In genomic region chr2:37671816-37672103, GRCh38 we compare ENCODE assay signal across 8 cellular contexts. TPM values are rescaled to one million over a fixed set of nuclear protein-coding genes. Genes with fewer than 3 reads are reported as not detected.
DNase-seq lines count a peak whose midpoint lies in the region; ATAC-seq and TF ChIP-seq lines count a peak whose summit lies in the region.

No MANE protein-coding gene starts in this region.

- WGBS in mammary epithelial cell (ENCODE audit: low coverage, missing lambda C conversion rate): 0% methylated on average over 9 of the region's 29 CpGs

- H3K4me1 ChIP-seq in mammary epithelial cell (ENCODE audit: insufficient read depth, low read length): peaks cover 45% of the 10 kb centered on the region
- H3K4me1 ChIP-seq in mucosa of descending colon (ENCODE audit: low read depth): peaks cover 3% of the 10 kb centered on the region

- H2AFZ ChIP-seq in mammary epithelial cell (ENCODE audit: low read depth, low read length): peak overlapping the region; percentile 97

- peak; percentile 21 for DNase-seq in stimulated activated CD4-positive, alpha-beta T cell treated with anti-CD3 and anti-CD28 coated beads, Interleukin-4, amount 100 ng/mL, for 24 hours
- no peak for DNase-seq in stimulated activated CD4-positive, alpha-beta T cell treated with anti-CD3 and anti-CD28 coated beads, Interleukin-12 subunit alpha, Interleukin-12 subunit beta, amount 100 ng/mL, for 4 hours
- DNase-seq in LHCN-M2 (ENCODE audit: low read depth) (peak; percentile 65), mammary epithelial cell (no peak), mucosa of descending colon (no peak), RKO (ENCODE audit: low spot score) (no peak), HK-2 (ENCODE audit: unreplicated experiment) (no peak)

- no peak for TF ChIP-seq CTCF in mammary epithelial cell (conservative IDR thresholded peaks at IDR 0.05 in 1 of 2, IDR thresholded peaks at IDR 0.05 in 1 of 2; ENCODE audit: extremely low read depth in 1 of 2, insufficient read depth in 1 of 2, low read depth in 1 of 2, low read length in 2 of 2)
- TF ChIP-seq CTCF in mucosa of descending colon (IDR thresholded peaks at IDR 0.05): no peak

- H3K79me2 ChIP-seq in mammary epithelial cell (ENCODE audit: insufficient read depth, low read length): peaks cover 48% of the 10 kb centered on the region

- H3K9me3 ChIP-seq in mammary epithelial cell (replicated peaks; ENCODE audit: insufficient read depth, low read length) (no peaks in the 10 kb centered on the region), mucosa of descending colon (no peaks in the 10 kb centered on the region)

- intact Hi-C loops in mammary epithelial cell (cut with micrococcal nuclease) (loop anchor here (1.0 to 2.0 kb wide), 5 partner anchors 40 to 206 kb away; no protein-coding TSS in a partner anchor), mucosa of descending colon (cut with DNase I, micrococcal nuclease) (loop anchor here in 1 of 2 donors (10.0 kb wide), 1 partner anchor 113 kb away; no protein-coding TSS in a partner anchor)

- peak overlapping the region; percentile 96 for H3K4me2 ChIP-seq in mammary epithelial cell (ENCODE audit: insufficient read depth, low read depth, low read length)

- BruUV-seq in mammary epithelial cell (replicated peaks; lab: Mats Ljungman, UMichigan): no TSS peak

- CTCF ChIA-PET in mammary epithelial cell (lab: Charles Lee; ENCODE audit: low non-redundant PET): interaction anchor here (0.5 kb wide), 1 partner anchor 256 kb away, joined by 6 read pairs; no protein-coding TSS in a partner anchor

- H3K4me3 ChIP-seq in mammary epithelial cell (replicated peaks in 1 of 3; ENCODE audit: insufficient read depth in 1 of 3, low read depth in 2 of 3, low read length in 3 of 3): peak overlapping the region; percentile 88 to 96 (median 93)
- peak overlapping the region; percentile 72 for H3K4me3 ChIP-seq in mucosa of descending colon

- in situ Hi-C loops in mammary epithelial cell (cut with MboI; ENCODE audit: low sequenced_read_pairs in 2 of 2): no loop called here

- H3K27me3 ChIP-seq in mammary epithelial cell (ENCODE audit: insufficient read depth, low read length): no peaks in the 10 kb centered on the region

- peak overlapping the region; percentile 65 for H3K27ac ChIP-seq in mammary epithelial cell (ENCODE audit: insufficient read depth, low read depth, low read length)

- H3K36me3 ChIP-seq in mammary epithelial cell (ENCODE audit: insufficient read depth, low read length): peaks cover 17% of the 10 kb centered on the region
- H3K36me3 ChIP-seq in mucosa of descending colon (ENCODE audit: low read depth): no peaks in the 10 kb centered on the region

- dilution Hi-C loops in mammary epithelial cell (cut with HindIII; ENCODE audit: low sequenced_read_pairs): no loop called here

- H3K9ac ChIP-seq in mammary epithelial cell (ENCODE audit: insufficient read depth, low read length): peak overlapping the region; percentile 70

- no peak for ATAC-seq in mucosa of descending colon
- ATAC-seq in HG03280 (IDR thresholded peaks at IDR 0.05; ENCODE audit: unreplicated experiment): no peak

- H4K20me1 ChIP-seq in mammary epithelial cell (ENCODE audit: insufficient read depth, low read length): peaks cover 8% of the 10 kb centered on the region

RNA-seq across cellular contexts. Expression of gene CDC42EP3, which starts 0.3 kb away (rescaled TPM):
- total RNA-seq in LHCN-M2 (2014; rRNA removed): 230 and 308 TPM in 2 replicates
- polyA plus RNA-seq in LHCN-M2 (2012): 222 TPM
- 100 to 1,000 TPM in 1 of 2 donors, 10 to 100 TPM in 1; 96.7 to 276 TPM for total RNA-seq in mammary epithelial cell
- 84.4 TPM for polyA plus RNA-seq in mammary epithelial cell
- 192 TPM for polyA minus RNA-seq in mammary epithelial cell
- 10 to 100 TPM; 27.9 to 67.0 (median 30.1) TPM for total RNA-seq in mucosa of descending colon

Comparison
In these comparisons a context has a peak if more than half of its experiments do, and no peak if none do; other contexts are left out.
1. DNase-seq: peak in stimulated activated CD4-positive, alpha-beta T cell treated with anti-CD3 and anti-CD28 coated beads, Interleukin-4, amount 100 ng/mL, for 24 hours (single experiment) and LHCN-M2 (single experiment); none in stimulated activated CD4-positive, alpha-beta T cell treated with anti-CD3 and anti-CD28 coated beads, Interleukin-12 subunit alpha, Interleukin-12 subunit beta, amount 100 ng/mL, for 4 hours (single experiment), mammary epithelial cell (single experiment), mucosa of descending colon (0 of 3), RKO (single experiment) and HK-2 (single experiment).